18 cellular contexts compared by ENCODE assay signal in genomic region chr7:47500103-47500563, GRCh38.
A peak's percentile ranks its signal among the peaks of the same experiment; 100 is the strongest.
DNase-seq lines count a peak whose midpoint lies in the region; ATAC-seq, FAIRE-seq and TF ChIP-seq lines count a peak whose summit lies in the region.
"Had no signal": no experiment of that assay in that cellular context is flagged by ENCODE, and none has a peak within 500 bp of the region (broad histone marks: within the 10 kb centered on the region; RNA-seq: fewer than 3 reads in every experiment).

No MANE protein-coding gene starts in this region.

- H3K36me3 Mint-ChIP-seq in astrocyte (ENCODE audit: low read depth, unreplicated experiment), result peaks cover 11% of the 10 kb centered on the region
- no peaks in the 10 kb centered on the region for H3K36me3 Mint-ChIP-seq in stimulated activated memory B cell treated with anti-CD40 and anti-IgM and Interleukin-4, amounts not matched to agents 10 μg/mL and 1 μg/mL and 100 μg/mL, for 72 hours
- H3K36me3 Mint-ChIP-seq: activated CD4-positive, alpha-beta memory T cell treated with anti-CD3 and anti-CD28 coated beads for 36 hours had no signal

- 45 to 49% methylated on average over 14 to 15 of the region's 15 CpGs for WGBS in upper lobe of left lung, 2 donors

- TF ChIP-seq CTCF in astrocyte (IDR thresholded peaks at IDR 0.05; ENCODE audit: insufficient read depth, low read depth, low read length), result no peak
- no peak for TF ChIP-seq CTCF in lower lobe of right lung (IDR thresholded peaks at IDR 0.05)
- TF ChIP-seq CTCF in upper lobe of left lung (IDR thresholded peaks at IDR 0.05), result no peak

- no peaks in the 10 kb centered on the region for H3K27me3 Mint-ChIP-seq in astrocyte (ENCODE audit: low read depth, unreplicated experiment)
- H3K27me3 Mint-ChIP-seq in stimulated activated memory B cell treated with anti-CD40 and anti-IgM and Interleukin-4, amounts not matched to agents 10 μg/mL and 1 μg/mL and 100 μg/mL, for 72 hours, result no peaks in the 10 kb centered on the region
- H3K27me3 Mint-ChIP-seq: activated CD4-positive, alpha-beta memory T cell treated with anti-CD3 and anti-CD28 coated beads for 36 hours had no signal

- H3K4me1 ChIP-seq in astrocyte (ENCODE audit: insufficient read depth, low read length), result peaks cover 31% of the 10 kb centered on the region
- peaks cover 60% of the 10 kb centered on the region for H3K4me1 ChIP-seq in lower lobe of right lung
- peaks cover 35 to 52% (median 41%) of the 10 kb centered on the region in 4 donors for H3K4me1 ChIP-seq in upper lobe of left lung

- H3K27me3 ChIP-seq in astrocyte (ENCODE audit: insufficient read depth, low read length) (no peaks in the 10 kb centered on the region), lower lobe of right lung (ENCODE audit: low read depth) (no peaks in the 10 kb centered on the region), upper lobe of left lung (no peaks in the 10 kb centered on the region)
- H3K27me3 ChIP-seq: adrenal gland, esophagus muscularis mucosa had no signal

- no peak overlapping the region for H2AFZ ChIP-seq in astrocyte (ENCODE audit: low read depth, low read length)

- no peaks in the 10 kb centered on the region for H3K9me3 ChIP-seq in astrocyte (ENCODE audit: insufficient read depth, low read depth, low read length)
- no peaks in the 10 kb centered on the region for H3K9me3 ChIP-seq in lower lobe of right lung
- H3K9me3 ChIP-seq in upper lobe of left lung, result no peaks in the 10 kb centered on the region
- H3K9me3 ChIP-seq: adrenal gland, esophagus muscularis mucosa had no signal

- TF ChIP-seq POLR2A in upper lobe of left lung (IDR thresholded peaks at IDR 0.05), result no peak

- peak overlapping the region; percentile 73 for H3K27ac Mint-ChIP-seq in astrocyte (ENCODE audit: unreplicated experiment)
- H3K27ac Mint-ChIP-seq in stimulated activated memory B cell treated with anti-CD40 and anti-IgM and Interleukin-4, amounts not matched to agents 10 μg/mL and 1 μg/mL and 100 μg/mL, for 72 hours, result peak overlapping the region; percentile 58
- H3K27ac Mint-ChIP-seq: activated CD4-positive, alpha-beta memory T cell treated with anti-CD3 and anti-CD28 coated beads for 36 hours had no signal

- H3K9ac ChIP-seq in astrocyte (ENCODE audit: low read length), result no peak overlapping the region

- no peaks in the 10 kb centered on the region for H3K9me3 Mint-ChIP-seq in astrocyte (ENCODE audit: unreplicated experiment)
- no peaks in the 10 kb centered on the region for H3K9me3 Mint-ChIP-seq in stimulated activated memory B cell treated with anti-CD40 and anti-IgM and Interleukin-4, amounts not matched to agents 10 μg/mL and 1 μg/mL and 100 μg/mL, for 72 hours
- H3K9me3 Mint-ChIP-seq: activated CD4-positive, alpha-beta memory T cell treated with anti-CD3 and anti-CD28 coated beads for 36 hours; neural crest cell had no signal

- intact Hi-C loops in lower lobe of right lung (cut with DNase I), result no loop called here

- DNase-seq in astrocyte (ENCODE audit: low read depth) (no peak), lower lobe of right lung (no peak), upper lobe of left lung (no peak), NCI-H1048 (lab: John Stamatoyannopoulos, UW) (no peak)
- DNase-seq: activated CD4-positive, alpha-beta memory T cell treated with anti-CD3 and anti-CD28 coated beads for 36 hours; adrenal gland; cortex of kidney; left cardiac atrium; NCI-H1930; NCI-H748 treated with DMSO at 0.1 percent for 48 hours; Right ventricle myocardium superior; T-helper 9 cell had no signal

- peak overlapping the region; percentile 68 for H3K4me3 Mint-ChIP-seq in astrocyte (ENCODE audit: unreplicated experiment)
- no peak overlapping the region for H3K4me3 Mint-ChIP-seq in stimulated activated memory B cell treated with anti-CD40 and anti-IgM and Interleukin-4, amounts not matched to agents 10 μg/mL and 1 μg/mL and 100 μg/mL, for 72 hours
- H3K4me3 Mint-ChIP-seq: activated CD4-positive, alpha-beta memory T cell treated with anti-CD3 and anti-CD28 coated beads for 36 hours; neural crest cell had no signal

- H3K27ac ChIP-seq in astrocyte (ENCODE audit: low read depth, low read length), result no peak overlapping the region
- H3K27ac ChIP-seq in lower lobe of right lung, result no peak overlapping the region
- H3K27ac ChIP-seq in upper lobe of left lung, result peak overlapping the region in 1 of 4 donors; percentile 17

- no peak for FAIRE-seq in astrocyte (lab: Jason Lieb, UNC)

- H3K79me2 ChIP-seq in astrocyte (ENCODE audit: insufficient read depth, low read length), result peaks cover 79% of the 10 kb centered on the region

- ATAC-seq in GM21423 (IDR thresholded peaks at IDR 0.05; ENCODE audit: unreplicated experiment) (peak; percentile 31), lower lobe of right lung (peak; percentile 31 to 58), HG03457 (IDR thresholded peaks at IDR 0.05; ENCODE audit: unreplicated experiment) (no peak), upper lobe of left lung (ENCODE audit: low FRiP score in 2 of 2) (no peak), HG02571 (IDR thresholded peaks at IDR 0.05; ENCODE audit: unreplicated experiment) (no peak)
- ATAC-seq in stimulated activated memory B cell treated with anti-CD40 and anti-IgM and Interleukin-4, amounts not matched to agents 10 μg/mL and 1 μg/mL and 100 μg/mL, for 72 hours, result no peak
- ATAC-seq: left cardiac atrium had no signal

- peaks cover 2% of the 10 kb centered on the region for H3K36me3 ChIP-seq in astrocyte (ENCODE audit: insufficient read depth, low read length)
- H3K36me3 ChIP-seq in lower lobe of right lung, result peaks cover 3% of the 10 kb centered on the region
- H3K36me3 ChIP-seq in upper lobe of left lung, result peaks cover 0 to 4% (median 0%) of the 10 kb centered on the region in 4 donors
- H3K36me3 ChIP-seq: adrenal gland, esophagus muscularis mucosa had no signal

- H4K20me1 ChIP-seq in astrocyte (ENCODE audit: insufficient read depth, low read length), result peaks cover 30% of the 10 kb centered on the region

- H3K4me2 ChIP-seq in astrocyte (ENCODE audit: low read length), result no peak overlapping the region

- peaks cover 84% of the 10 kb centered on the region for H3K4me1 Mint-ChIP-seq in astrocyte (ENCODE audit: low read depth, unreplicated experiment)
- H3K4me1 Mint-ChIP-seq in stimulated activated memory B cell treated with anti-CD40 and anti-IgM and Interleukin-4, amounts not matched to agents 10 μg/mL and 1 μg/mL and 100 μg/mL, for 72 hours, result peaks cover 73% of the 10 kb centered on the region

- no peak for TF ChIP-seq EP300 in upper lobe of left lung (IDR thresholded peaks at IDR 0.05)

- H3K4me3 ChIP-seq in astrocyte (ENCODE audit: insufficient read depth, low read depth, low read length) (no peak overlapping the region), lower lobe of right lung (no peak overlapping the region), upper lobe of left lung (no peak overlapping the region)
- H3K4me3 ChIP-seq: adrenal gland, esophagus muscularis mucosa had no signal

Comparison
In these comparisons a context has a peak if more than half of its experiments do, and no peak if none do; other contexts are left out.
1. ATAC-seq: peak in GM21423 (single experiment) and lower lobe of right lung (2 of 2); none in stimulated activated memory B cell treated with anti-CD40 and anti-IgM and Interleukin-4, amounts not matched to agents 10 μg/mL and 1 μg/mL and 100 μg/mL, for 72 hours (single experiment), HG03457 (single experiment), upper lobe of left lung (0 of 2) and HG02571 (single experiment).